19 cellular contexts compared by ENCODE assay signal in the genomic region with DNA sequence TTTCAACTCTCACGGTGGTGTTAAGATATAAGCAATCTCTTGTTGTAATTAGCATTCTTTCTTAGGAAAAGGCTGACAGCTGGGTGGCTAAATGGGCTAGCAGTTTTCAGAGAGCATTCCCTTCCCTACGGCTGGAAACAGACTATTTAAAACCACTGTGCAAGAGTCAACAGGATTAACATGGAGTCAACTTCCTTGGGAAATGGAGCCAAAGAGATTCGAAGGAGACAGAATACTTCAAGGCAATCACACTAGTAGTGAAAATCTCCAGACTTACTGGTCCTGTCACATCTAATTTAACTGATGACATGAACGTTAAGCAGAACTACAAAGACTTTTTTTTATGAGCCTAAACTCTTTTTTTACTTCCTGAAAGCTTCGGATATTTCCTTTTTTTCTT.
DNase-seq lines count a peak whose midpoint lies in the region; ATAC-seq, FAIRE-seq and TF ChIP-seq lines count a peak whose summit lies in the region.
"Had no signal": no experiment of that assay in that cellular context is flagged by ENCODE, and none has a peak within 500 bp of the region (broad histone marks: within the 10 kb centered on the region; RNA-seq: fewer than 3 reads in every experiment).

No MANE protein-coding gene starts in this region.

- H3K27ac ChIP-seq in HUES64 (ENCODE audit: low read depth, low read length) = 0 out of 2 replicates have a peak overlapping the region, but pooled peaks have one; percentile 16
- H3K27ac ChIP-seq in colonic mucosa = no peak overlapping the region
- H3K27ac ChIP-seq: SK-N-MC had no signal

- peak; percentile 76 for FAIRE-seq in islet of Langerhans (lab: Jason Lieb, UNC)

- no peak overlapping the region for H3K4me3 ChIP-seq in HUES64 (ENCODE audit: low read length)
- H3K4me3 ChIP-seq in retinal pigment epithelial cell (ENCODE audit: low read length) = no peak overlapping the region
- no peak overlapping the region for H3K4me3 ChIP-seq in colonic mucosa
- H3K4me3 ChIP-seq: SK-N-MC had no signal

- intact Hi-C loops in colonic mucosa (cut with DNase I) = no loop called here

- H3K36me3 ChIP-seq in HUES64 (ENCODE audit: insufficient read depth, low read length) (no peaks in the 10 kb centered on the region), colonic mucosa (no peaks in the 10 kb centered on the region)

- WGBS in HUES64 = 72% methylated on average over 4 of the region's 5 CpGs

- H3K27me3 ChIP-seq in HUES64 (ENCODE audit: insufficient read depth, low read length) = no peaks in the 10 kb centered on the region
- H3K27me3 ChIP-seq in colonic mucosa = no peaks in the 10 kb centered on the region

- H3K9ac ChIP-seq in HUES64 (ENCODE audit: low read depth, low read length) (no peak overlapping the region), colonic mucosa (ENCODE audit: low read depth in 2 of 2, low read length in 2 of 2) (no peak overlapping the region)

- TF ChIP-seq CTCF in retinal pigment epithelial cell (conservative IDR thresholded peaks at IDR 0.05; ENCODE audit: low read depth, low read length) (no peak), colonic mucosa (IDR thresholded peaks at IDR 0.05) (no peak)

- no peak for ATAC-seq in HG03520 (IDR thresholded peaks at IDR 0.05; ENCODE audit: unreplicated experiment)

- H3K4me1 ChIP-seq in HUES64 (ENCODE audit: insufficient read depth, low read length) (peaks cover 15% of the 10 kb centered on the region), colonic mucosa (no peaks in the 10 kb centered on the region)

- DNase-seq in SK-N-DZ (ENCODE audit: low spot score) = peak; percentile 97
- peak; percentile 39 for DNase-seq in retinal pigment epithelial cell (ENCODE audit: low read depth)
- DNase-seq in colonic mucosa = no peak
- DNase-seq in GF-D8 (lab: John Stamatoyannopoulos, UW) = no peak
- DNase-seq: AML-193, DMS 273 treated with DMSO at 0.1 percent for 48 hours, GDM1, GOT3, KG1, NCI-H1436, NCI-H1930, NCI-H345, NCI-H526, Right ventricle myocardium superior, T-helper 1 cell had no signal

- H3K9me3 ChIP-seq in HUES64 (ENCODE audit: insufficient read depth, low read depth, low read length) (no peaks in the 10 kb centered on the region), colonic mucosa (no peaks in the 10 kb centered on the region)

Comparison
In these comparisons a context has a peak if more than half of its experiments do, and no peak if none do; other contexts are left out.
1. DNase-seq: peak in SK-N-DZ (single experiment) and retinal pigment epithelial cell (single experiment); none in colonic mucosa (single experiment) and GF-D8 (single experiment).